Comparison of ENCODE assay signal across 19 cellular contexts in the genomic region with DNA sequence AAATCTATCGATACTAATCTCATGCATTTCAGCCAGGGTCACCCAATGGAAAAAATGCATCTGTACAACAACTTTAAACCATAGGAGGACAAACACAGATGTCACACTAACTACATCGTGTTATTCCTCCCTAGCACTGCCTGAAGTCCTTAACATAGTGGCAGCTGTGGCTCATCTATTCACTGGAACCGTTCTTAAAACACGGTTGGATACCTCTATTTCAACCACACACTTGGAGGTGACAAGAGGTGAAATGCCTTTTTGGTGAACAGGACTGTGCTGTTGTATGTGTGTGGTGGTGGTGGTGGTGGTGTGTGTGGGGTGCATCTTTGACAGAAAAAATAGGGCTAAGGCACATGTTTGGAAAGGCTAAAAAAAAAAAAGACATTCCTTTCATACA.
DNase-seq lines count a peak whose midpoint lies in the region; ATAC-seq and TF ChIP-seq lines count a peak whose summit lies in the region.
"Had no signal": no experiment of that assay in that cellular context is flagged by ENCODE, and none has a peak within 500 bp of the region (broad histone marks: within the 10 kb centered on the region; RNA-seq: fewer than 3 reads in every experiment).

No MANE protein-coding gene starts in this region.

- 77% methylated on average over 4 of the region's 4 CpGs for WGBS in esophagus muscularis mucosa

- H3K27me3 ChIP-seq in esophagus muscularis mucosa = no peaks in the 10 kb centered on the region

- intact Hi-C loops in esophagus muscularis mucosa (cut with DNase I) = no loop called here

- H3K36me3 Mint-ChIP-seq in osteocyte (ENCODE audit: unreplicated experiment) = peaks cover 44% of the 10 kb centered on the region
- no peaks in the 10 kb centered on the region for H3K36me3 Mint-ChIP-seq in stimulated activated naive B cell treated with anti-CD40 and anti-IgM and Interleukin-4, amounts not matched to agents 10 μg/mL and 1 μg/mL and 100 μg/mL, for 72 hours
- no peaks in the 10 kb centered on the region for H3K36me3 Mint-ChIP-seq in activated naive CD8-positive, alpha-beta T cell treated with anti-CD3 and anti-CD28 coated beads for 36 hours
- H3K36me3 Mint-ChIP-seq: CD4-positive, CD25-positive, alpha-beta regulatory T cell; T-cell had no signal

- no peaks in the 10 kb centered on the region for H3K27me3 Mint-ChIP-seq in osteocyte (ENCODE audit: unreplicated experiment)
- peaks cover 0 to 5% of the 10 kb centered on the region in 2 donors for H3K27me3 Mint-ChIP-seq in stimulated activated naive B cell treated with anti-CD40 and anti-IgM and Interleukin-4, amounts not matched to agents 10 μg/mL and 1 μg/mL and 100 μg/mL, for 72 hours
- no peaks in the 10 kb centered on the region for H3K27me3 Mint-ChIP-seq in activated naive CD8-positive, alpha-beta T cell treated with anti-CD3 and anti-CD28 coated beads for 36 hours

- H3K4me1 ChIP-seq in esophagus muscularis mucosa = peaks cover 12 to 17% (median 16%) of the 10 kb centered on the region in 4 donors

- ATAC-seq in stimulated activated naive B cell treated with anti-CD40 and anti-IgM and Interleukin-4, amounts not matched to agents 10 μg/mL and 1 μg/mL and 100 μg/mL, for 72 hours (replicated peaks) = no peak
- ATAC-seq: activated T-helper 17 cell treated with anti-CD3 and anti-CD28 coated beads, Interleukin-2, amount 50 U/mL, for 72 hours; T-cell had no signal

- peaks cover 81% of the 10 kb centered on the region for H3K4me1 Mint-ChIP-seq in osteocyte (ENCODE audit: unreplicated experiment)
- H3K4me1 Mint-ChIP-seq in stimulated activated naive B cell treated with anti-CD40 and anti-IgM and Interleukin-4, amounts not matched to agents 10 μg/mL and 1 μg/mL and 100 μg/mL, for 72 hours = peaks cover 2 to 31% of the 10 kb centered on the region in 2 donors
- peaks cover 22% of the 10 kb centered on the region for H3K4me1 Mint-ChIP-seq in activated naive CD8-positive, alpha-beta T cell treated with anti-CD3 and anti-CD28 coated beads for 36 hours
- H3K4me1 Mint-ChIP-seq: CD4-positive, CD25-positive, alpha-beta regulatory T cell; central memory CD8-positive, alpha-beta T cell had no signal

- DNase-seq in DMS53 (lab: John Stamatoyannopoulos, UW) (peak; percentile 17), DMS53 treated with DMSO at 0.1 percent for 48 hours (lab: John Stamatoyannopoulos, UW; ENCODE audit: unreplicated experiment) (no peak), M059J (ENCODE audit: low read depth) (peak; percentile 61), esophagus muscularis mucosa (ENCODE audit: extremely low spot score) (peak; percentile 50), osteocyte (ENCODE audit: extremely low spot score, unreplicated experiment) (no peak)
- no peak for DNase-seq in activated T-cell treated with anti-CD3 and anti-CD28 coated beads, Interleukin-2, amount 50 U/mL, for 1 hour
- no peak for DNase-seq in stimulated activated naive B cell treated with anti-CD40 and anti-IgM and Interleukin-4, amounts not matched to agents 10 μg/mL and 1 μg/mL and 100 μg/mL, for 72 hours
- DNase-seq in activated naive CD8-positive, alpha-beta T cell treated with anti-CD3 and anti-CD28 coated beads for 36 hours = no peak
- DNase-seq: activated CD4-positive, alpha-beta T cell treated with anti-CD3 and anti-CD28 coated beads for 4 hours; CD4-positive, CD25-positive, alpha-beta regulatory T cell; DMS153; NCI-H1092; NCI-H2081 treated with DMSO at 0.1 percent for 48 hours; NCI-H510A treated with DMSO at 0.1 percent for 48 hours; T-cell had no signal

- H3K4me3 Mint-ChIP-seq in osteocyte (ENCODE audit: unreplicated experiment) = peak overlapping the region; percentile 41
- no peak overlapping the region for H3K4me3 Mint-ChIP-seq in stimulated activated naive B cell treated with anti-CD40 and anti-IgM and Interleukin-4, amounts not matched to agents 10 μg/mL and 1 μg/mL and 100 μg/mL, for 72 hours
- no peak overlapping the region for H3K4me3 Mint-ChIP-seq in activated naive CD8-positive, alpha-beta T cell treated with anti-CD3 and anti-CD28 coated beads for 36 hours
- H3K4me3 Mint-ChIP-seq: activated T-helper 17 cell treated with anti-CD3 and anti-CD28 coated beads, Interleukin-2, amount 50 U/mL, for 72 hours; CD4-positive, CD25-positive, alpha-beta regulatory T cell; central memory CD8-positive, alpha-beta T cell; T-cell had no signal

- no peak for TF ChIP-seq POLR2A in esophagus muscularis mucosa (IDR thresholded peaks at IDR 0.05; ENCODE audit: low read depth)

- no peak for TF ChIP-seq EP300 in esophagus muscularis mucosa (IDR thresholded peaks at IDR 0.05)

- TF ChIP-seq CTCF in esophagus muscularis mucosa (IDR thresholded peaks at IDR 0.05) (no peak), osteocyte (IDR thresholded peaks at IDR 0.05) (no peak)

- peaks cover 0 to 20% (median 5%) of the 10 kb centered on the region in 4 donors for H3K36me3 ChIP-seq in esophagus muscularis mucosa

- H3K9me3 Mint-ChIP-seq in osteocyte (ENCODE audit: unreplicated experiment) = no peaks in the 10 kb centered on the region
- no peaks in the 10 kb centered on the region for H3K9me3 Mint-ChIP-seq in stimulated activated naive B cell treated with anti-CD40 and anti-IgM and Interleukin-4, amounts not matched to agents 10 μg/mL and 1 μg/mL and 100 μg/mL, for 72 hours
- H3K9me3 Mint-ChIP-seq in activated naive CD8-positive, alpha-beta T cell treated with anti-CD3 and anti-CD28 coated beads for 36 hours = no peaks in the 10 kb centered on the region
- H3K9me3 Mint-ChIP-seq: activated T-helper 17 cell treated with anti-CD3 and anti-CD28 coated beads, Interleukin-2, amount 50 U/mL, for 72 hours; central memory CD8-positive, alpha-beta T cell; T-cell had no signal

- H3K9me3 ChIP-seq in esophagus muscularis mucosa = no peaks in the 10 kb centered on the region

- no peak overlapping the region for H3K27ac ChIP-seq in esophagus muscularis mucosa (replicated peaks in 1 of 4)
- H3K27ac ChIP-seq: 22Rv1, KMS-11 had no signal

- peak overlapping the region; percentile 78 for H3K27ac Mint-ChIP-seq in osteocyte (ENCODE audit: unreplicated experiment)
- H3K27ac Mint-ChIP-seq in stimulated activated naive B cell treated with anti-CD40 and anti-IgM and Interleukin-4, amounts not matched to agents 10 μg/mL and 1 μg/mL and 100 μg/mL, for 72 hours = no peak overlapping the region
- H3K27ac Mint-ChIP-seq in activated naive CD8-positive, alpha-beta T cell treated with anti-CD3 and anti-CD28 coated beads for 36 hours = no peak overlapping the region
- H3K27ac Mint-ChIP-seq: activated T-helper 17 cell treated with anti-CD3 and anti-CD28 coated beads, Interleukin-2, amount 50 U/mL, for 72 hours; CD4-positive, CD25-positive, alpha-beta regulatory T cell; T-cell had no signal

- H3K4me3 ChIP-seq in esophagus muscularis mucosa = no peak overlapping the region

Comparison
In these comparisons a context has a peak if more than half of its experiments do, and no peak if none do; other contexts are left out.
1. DNase-seq: peak in DMS53 (single experiment), M059J (single experiment) and esophagus muscularis mucosa (single experiment); none in DMS53 treated with DMSO at 0.1 percent for 48 hours (single experiment), osteocyte (single experiment), activated T-cell treated with anti-CD3 and anti-CD28 coated beads, Interleukin-2, amount 50 U/mL, for 1 hour (single experiment), stimulated activated naive B cell treated with anti-CD40 and anti-IgM and Interleukin-4, amounts not matched to agents 10 μg/mL and 1 μg/mL and 100 μg/mL, for 72 hours (single experiment) and activated naive CD8-positive, alpha-beta T cell treated with anti-CD3 and anti-CD28 coated beads for 36 hours (single experiment).